In genomic region chr9:137411670-137412380, GRCh38 we compare ENCODE assay signal across 1 cellular context.
A peak's percentile ranks its signal among the peaks of the same experiment; 100 is the strongest.
TF ChIP-seq lines count a peak whose summit lies in the region.

No MANE protein-coding gene starts in this region.

TF ChIP-seq in GM12878, 131 proteins besides CTCF, POLR2A, EP300 and RAD21 (continued from another document):
- peak; percentile 53 for TF ChIP-seq BCL3 (IDR thresholded peaks at IDR 0.05; ENCODE audit: borderline replicate concordance, insufficient read depth, low read depth, low read length, poor library complexity, severe bottlenecking)
- TF ChIP-seq EED (IDR thresholded peaks at IDR 0.05; ENCODE audit: low read depth) = peak; percentile 86
- 0 out of 2 replicates have a peak, but pooled peaks have one; percentile 25 for TF ChIP-seq MXI1 (IDR thresholded peaks at IDR 0.05; ENCODE audit: low read depth, low read length)
- no peak for TF ChIP-seq PBX3 (IDR thresholded peaks at IDR 0.05; ENCODE audit: insufficient replicate concordance, low read depth, low read length)
- TF ChIP-seq SP1 (IDR thresholded peaks at IDR 0.05; ENCODE audit: low read depth, low read length) = peak; percentile 27
- 0 out of 2 replicates have a peak, but pooled peaks have one; percentile 24 for TF ChIP-seq MAX (IDR thresholded peaks at IDR 0.05; ENCODE audit: low read depth, low read length)
- peak; percentile 45; the same call in 1 of the 2 replicates for TF ChIP-seq TCF12 (IDR thresholded peaks at IDR 0.05; ENCODE audit: low read depth, low read length)
- TF ChIP-seq TCF3 (IDR thresholded peaks at IDR 0.05; ENCODE audit: borderline replicate concordance, insufficient read depth, low read depth, low read length) = 0 out of 2 replicates have a peak, but pooled peaks have one; percentile 61
- TF ChIP-seq TCF7 (IDR thresholded peaks at IDR 0.05; ENCODE audit: borderline replicate concordance) = no peak
- TF ChIP-seq CREM (IDR thresholded peaks at IDR 0.05; ENCODE audit: low read depth) = peak; percentile 17; the same call in 1 of the 2 replicates
- TF ChIP-seq CBFB (IDR thresholded peaks at IDR 0.05; ENCODE audit: low read depth) = peak; percentile 86
- no peak for TF ChIP-seq FOS (IDR thresholded peaks at IDR 0.05; ENCODE audit: borderline replicate concordance, extremely low read depth, insufficient read length)
- TF ChIP-seq MTA2 (IDR thresholded peaks at IDR 0.05; ENCODE audit: low read depth) = peak; percentile 54
- TF ChIP-seq YY1 (IDR thresholded peaks at IDR 0.05; ENCODE audit: low read depth, low read length) = 0 out of 2 replicates have a peak, but pooled peaks have one; percentile 8
- TF ChIP-seq RELB (IDR thresholded peaks at IDR 0.05; ENCODE audit: low read depth) = peak; percentile 48; the same call in 1 of the 2 replicates
- peak; percentile 47 to 80 for TF ChIP-seq IKZF2 (IDR thresholded peaks at IDR 0.05)
- no peak for TF ChIP-seq SPI1 (IDR thresholded peaks at IDR 0.05; ENCODE audit: borderline replicate concordance, insufficient read depth, low read depth, low read length)
- peak; percentile 89 for TF ChIP-seq IKZF1 (conservative IDR thresholded peaks at IDR 0.05)
- TF ChIP-seq ELK1 (IDR thresholded peaks at IDR 0.05; ENCODE audit: low read depth, low read length) = 0 out of 2 replicates have a peak, but pooled peaks have one; percentile 11
- 0 out of 2 replicates have a peak, but pooled peaks have one; percentile 24 for TF ChIP-seq BCL11A (IDR thresholded peaks at IDR 0.05; ENCODE audit: low read depth, low read length)
- 0 out of 2 replicates have a peak, but pooled peaks have one; percentile 42 for TF ChIP-seq MLLT1 (IDR thresholded peaks at IDR 0.05)
- peak; percentile 89 for TF ChIP-seq DPF2 (IDR thresholded peaks at IDR 0.05)
- peak; percentile 39; the same call in 1 of the 2 replicates for TF ChIP-seq TBL1XR1 (IDR thresholded peaks at IDR 0.05; ENCODE audit: low read depth, low read length)
- peak; percentile 74; the same call in 1 of the 2 replicates for TF ChIP-seq PAX5 (IDR thresholded peaks at IDR 0.05; ENCODE audit: borderline replicate concordance, low read depth, low read length)
- TF ChIP-seq BACH1 (IDR thresholded peaks at IDR 0.05; ENCODE audit: borderline replicate concordance) = 0 out of 2 replicates have a peak, but pooled peaks have one; percentile 30
TF ChIP-seq in GM12878: peak in this region for 37.
